In genomic region chr20:3888622-3889488, GRCh38 we compare ENCODE assay signal across 8 cellular contexts.
DNase-seq lines count a peak whose midpoint lies in the region; ATAC-seq lines count a peak whose summit lies in the region.

Gene PANK2, plus strand, starts transcription at chr20:3889387.

- H3K27ac Mint-ChIP-seq in central memory CD8-positive, alpha-beta T cell (ENCODE audit: low read depth) = peak within 1 kb of the TSS; percentile 93

- peak; percentile 90 to 91 for DNase-seq in AML-193 (lab: John Stamatoyannopoulos, UW)
- peak; percentile 98 to 99 for DNase-seq in NCI-H446 (lab: John Stamatoyannopoulos, UW)
- DNase-seq in activated CD4-positive, CD25-positive, alpha-beta regulatory T cell treated with anti-CD3 and anti-CD28 coated beads, Interleukin-2, amount 50 U/mL, for 16 hours (ENCODE audit: low read depth, low spot score) = peak; percentile 96
- DNase-seq in central memory CD8-positive, alpha-beta T cell (ENCODE audit: low spot score in 2 of 2) = peak; percentile 92 to 95
- peak; percentile 99 for DNase-seq in inferior parietal cortex (ENCODE audit: extremely low spot score)
- peak; percentile 94 to 97 for DNase-seq in stimulated activated CD4-positive, alpha-beta T cell treated with anti-CD3 and anti-CD28 coated beads, Interleukin-12 subunit alpha, Interleukin-12 subunit beta, amount 100 ng/mL, for 24 hours (ENCODE audit: low read depth in 2 of 2)

- peaks cover 37% of the 10 kb centered on the region for H3K36me3 Mint-ChIP-seq in central memory CD8-positive, alpha-beta T cell (ENCODE audit: insufficient read depth)

- no peaks in the 10 kb centered on the region for H3K9me3 Mint-ChIP-seq in central memory CD8-positive, alpha-beta T cell

- peak; percentile 95 for ATAC-seq in GM19035 (IDR thresholded peaks at IDR 0.05; ENCODE audit: unreplicated experiment)
- peak; percentile 96 for ATAC-seq in HG03354 (IDR thresholded peaks at IDR 0.05; ENCODE audit: poor library complexity, severe bottlenecking, unreplicated experiment)
- peak; percentile 96 for ATAC-seq in central memory CD8-positive, alpha-beta T cell (replicated peaks; ENCODE audit: extremely low read depth, poor library complexity, severe bottlenecking)

- peaks cover 59% of the 10 kb centered on the region for H3K4me1 Mint-ChIP-seq in central memory CD8-positive, alpha-beta T cell

- no peaks in the 10 kb centered on the region for H3K27me3 Mint-ChIP-seq in central memory CD8-positive, alpha-beta T cell

- H3K4me3 Mint-ChIP-seq in central memory CD8-positive, alpha-beta T cell = peak within 1 kb of the TSS; percentile 95

Comparison
In these comparisons a context has a peak if more than half of its experiments do, and no peak if none do; other contexts are left out.
1. Peak in every context shown above with its lines: DNase-seq and ATAC-seq.